ENCODE assay signal across 27 cellular contexts in the genomic region with DNA sequence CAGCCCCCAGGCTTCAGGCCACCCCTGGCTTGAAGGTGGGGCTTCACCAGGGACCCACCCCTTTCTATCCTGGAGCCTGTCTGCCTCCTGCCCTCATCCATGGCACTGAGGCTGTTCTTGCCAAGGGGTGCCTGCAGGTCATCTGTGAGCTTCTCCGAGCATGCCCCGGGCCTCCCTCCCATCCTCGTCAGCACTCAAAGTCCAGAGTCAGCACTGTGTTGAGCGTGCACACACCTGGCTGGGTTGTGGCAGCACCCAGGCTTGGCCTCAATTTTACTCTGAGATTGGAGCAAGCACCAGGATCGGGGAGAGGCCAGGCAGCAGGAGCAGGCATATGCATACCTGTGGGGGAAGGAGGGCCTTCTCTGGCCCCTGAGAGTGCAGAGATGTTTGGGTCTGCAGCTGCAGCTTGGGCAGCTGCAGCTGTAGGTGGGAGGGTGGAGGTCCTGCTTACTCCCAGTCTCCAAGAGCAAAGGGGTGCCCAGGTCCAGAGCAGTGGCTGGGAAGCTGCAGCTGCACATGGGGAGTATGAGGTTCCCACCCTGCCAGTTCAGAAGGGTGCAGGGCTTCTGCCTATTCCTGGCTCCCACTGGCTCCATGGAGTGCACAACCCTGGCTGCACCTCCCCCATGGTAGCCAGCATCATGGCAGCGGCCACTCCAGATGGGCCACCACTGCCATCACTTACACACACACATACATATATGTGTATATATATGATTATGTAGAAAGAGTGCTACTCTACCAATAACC.
"Had no signal": no experiment of that assay in that cellular context is flagged by ENCODE, and none has a peak within 500 bp of the region (broad histone marks: within the 10 kb centered on the region; RNA-seq: fewer than 3 reads in every experiment).

No MANE protein-coding gene starts in this region.

- H3K4me3 ChIP-seq: esophagus muscularis mucosa, gastrocnemius medialis had no signal

- ATAC-seq: activated CD4-positive, alpha-beta T cell treated with anti-CD3 and anti-CD28 coated beads for 36 hours; activated naive CD4-positive, alpha-beta T cell treated with anti-CD3 and anti-CD28 coated beads, Interleukin-2, amount 50 U/mL, for 72 hours; activated T-cell treated with anti-CD3 and anti-CD28 coated beads, Interleukin-2, amount 50 U/mL, for 72 hours; effector memory CD8-positive, alpha-beta T cell; foreskin keratinocyte; gastrocnemius medialis had no signal

- H3K4me1 ChIP-seq: esophagus muscularis mucosa, foreskin keratinocyte, gastrocnemius medialis had no signal

- H3K4me3 Mint-ChIP-seq: activated CD4-positive, alpha-beta memory T cell treated with anti-CD3 and anti-CD28 coated beads, Interleukin-2, amount 10 ng/mL, durations not matched to agents 7 days and 5 days; activated CD4-positive, alpha-beta T cell treated with anti-CD3 and anti-CD28 coated beads for 36 hours; activated CD4-positive, alpha-beta T cell treated with anti-CD3 and anti-CD28 coated beads, Interleukin-2, amount 10 ng/mL, durations not matched to agents 24 days and 14 days; activated naive CD4-positive, alpha-beta T cell treated with anti-CD3 and anti-CD28 coated beads, Interleukin-2, amount 10 ng/mL, durations not matched to agents 7 days and 5 days; activated naive CD8-positive, alpha-beta T cell treated with anti-CD3 and anti-CD28 coated beads, Interleukin-2, amount 10 ng/mL, durations not matched to agents 7 days and 5 days; activated T-cell treated with anti-CD3 and anti-CD28 coated beads, Interleukin-2, amount 50 U/mL, for 24 hours; activated T-cell treated with anti-CD3 and anti-CD28 coated beads, Interleukin-2, amount 50 U/mL, for 72 hours; central memory CD8-positive, alpha-beta T cell; effector memory CD8-positive, alpha-beta T cell had no signal

- DNase-seq: activated CD4-positive, alpha-beta memory T cell treated with anti-CD3 and anti-CD28 coated beads, Interleukin-2, amount 10 ng/mL, durations not matched to agents 7 days and 5 days; activated CD4-positive, alpha-beta T cell treated with anti-CD3 and anti-CD28 coated beads for 36 hours; activated CD4-positive, alpha-beta T cell treated with anti-CD3 and anti-CD28 coated beads, Interleukin-2, amount 10 ng/mL, durations not matched to agents 24 days and 14 days; activated CD4-positive, alpha-beta T cell treated with anti-CD3 and anti-CD28 coated beads, Interleukin-2, amount 50 U/mL, for 4 hours; activated CD4-positive, CD25-positive, alpha-beta regulatory T cell; activated CD4-positive, CD25-positive, alpha-beta regulatory T cell treated with anti-CD3 and anti-CD28 coated beads, Interleukin-2, amount 50 U/mL, for 72 hours; activated CD8-positive, alpha-beta memory T cell treated with anti-CD3 and anti-CD28 coated beads, Interleukin-2, amount 50 U/mL, for 48 hours; activated gamma-delta T cell; activated naive CD4-positive, alpha-beta T cell; activated naive CD4-positive, alpha-beta T cell treated with anti-CD3 and anti-CD28 coated beads, Interleukin-2, amount 10 ng/mL, durations not matched to agents 7 days and 5 days; activated naive CD8-positive, alpha-beta T cell treated with anti-CD3 and anti-CD28 coated beads, Interleukin-2, amount 10 ng/mL, durations not matched to agents 7 days and 5 days; activated T-cell treated with anti-CD3 and anti-CD28 coated beads for 4 hours; activated T-cell treated with anti-CD3 and anti-CD28 coated beads, Interleukin-2, amount 50 U/mL, for 24 hours; activated T-cell treated with anti-CD3 and anti-CD28 coated beads, Interleukin-2, amount 50 U/mL, for 72 hours; brain microvascular endothelial cell; cortex of kidney; dermis blood vessel endothelial cell; effector CD4-positive, alpha-beta T cell; effector memory CD8-positive, alpha-beta T cell; erythroblast; foreskin keratinocyte; gastrocnemius medialis; glutamatergic neuron; T-helper 2 cell had no signal

- H3K36me3 Mint-ChIP-seq: activated naive CD4-positive, alpha-beta T cell treated with anti-CD3 and anti-CD28 coated beads, Interleukin-2, amount 10 ng/mL, durations not matched to agents 7 days and 5 days; activated naive CD4-positive, alpha-beta T cell treated with anti-CD3 and anti-CD28 coated beads, Interleukin-2, amount 50 U/mL, for 72 hours; activated naive CD8-positive, alpha-beta T cell treated with anti-CD3 and anti-CD28 coated beads, Interleukin-2, amount 10 ng/mL, durations not matched to agents 7 days and 5 days had no signal

- H3K4me1 Mint-ChIP-seq: activated CD4-positive, alpha-beta memory T cell treated with anti-CD3 and anti-CD28 coated beads, Interleukin-2, amount 10 ng/mL, durations not matched to agents 7 days and 5 days; activated CD4-positive, alpha-beta T cell treated with anti-CD3 and anti-CD28 coated beads for 36 hours; activated CD4-positive, alpha-beta T cell treated with anti-CD3 and anti-CD28 coated beads, Interleukin-2, amount 10 ng/mL, durations not matched to agents 24 days and 14 days; activated naive CD4-positive, alpha-beta T cell treated with anti-CD3 and anti-CD28 coated beads, Interleukin-2, amount 10 ng/mL, durations not matched to agents 7 days and 5 days; activated naive CD8-positive, alpha-beta T cell treated with anti-CD3 and anti-CD28 coated beads, Interleukin-2, amount 10 ng/mL, durations not matched to agents 7 days and 5 days; central memory CD8-positive, alpha-beta T cell had no signal

- H3K27me3 Mint-ChIP-seq: activated CD4-positive, alpha-beta memory T cell treated with anti-CD3 and anti-CD28 coated beads, Interleukin-2, amount 10 ng/mL, durations not matched to agents 7 days and 5 days; activated CD4-positive, alpha-beta T cell treated with anti-CD3 and anti-CD28 coated beads for 36 hours; activated CD4-positive, alpha-beta T cell treated with anti-CD3 and anti-CD28 coated beads, Interleukin-2, amount 10 ng/mL, durations not matched to agents 24 days and 14 days; activated naive CD4-positive, alpha-beta T cell treated with anti-CD3 and anti-CD28 coated beads, Interleukin-2, amount 10 ng/mL, durations not matched to agents 7 days and 5 days; activated naive CD8-positive, alpha-beta T cell treated with anti-CD3 and anti-CD28 coated beads, Interleukin-2, amount 10 ng/mL, durations not matched to agents 7 days and 5 days; activated T-cell treated with anti-CD3 and anti-CD28 coated beads, Interleukin-2, amount 50 U/mL, for 24 hours; central memory CD8-positive, alpha-beta T cell; effector memory CD8-positive, alpha-beta T cell had no signal

- H3K9me3 ChIP-seq: gastrocnemius medialis had no signal

- H3K27ac Mint-ChIP-seq: activated CD4-positive, alpha-beta memory T cell treated with anti-CD3 and anti-CD28 coated beads, Interleukin-2, amount 10 ng/mL, durations not matched to agents 7 days and 5 days; activated CD4-positive, alpha-beta T cell treated with anti-CD3 and anti-CD28 coated beads for 36 hours; activated CD4-positive, alpha-beta T cell treated with anti-CD3 and anti-CD28 coated beads, Interleukin-2, amount 10 ng/mL, durations not matched to agents 24 days and 14 days; activated naive CD4-positive, alpha-beta T cell treated with anti-CD3 and anti-CD28 coated beads, Interleukin-2, amount 10 ng/mL, durations not matched to agents 7 days and 5 days; activated naive CD4-positive, alpha-beta T cell treated with anti-CD3 and anti-CD28 coated beads, Interleukin-2, amount 50 U/mL, for 72 hours; activated naive CD8-positive, alpha-beta T cell treated with anti-CD3 and anti-CD28 coated beads, Interleukin-2, amount 10 ng/mL, durations not matched to agents 7 days and 5 days; activated T-cell treated with anti-CD3 and anti-CD28 coated beads, Interleukin-2, amount 50 U/mL, for 24 hours; activated T-cell treated with anti-CD3 and anti-CD28 coated beads, Interleukin-2, amount 50 U/mL, for 72 hours; effector memory CD8-positive, alpha-beta T cell had no signal

- H3K27ac ChIP-seq: brain microvascular endothelial cell, esophagus muscularis mucosa, foreskin keratinocyte, gastrocnemius medialis had no signal

- H3K9me3 Mint-ChIP-seq: activated CD4-positive, alpha-beta memory T cell treated with anti-CD3 and anti-CD28 coated beads, Interleukin-2, amount 10 ng/mL, durations not matched to agents 7 days and 5 days; activated CD4-positive, alpha-beta T cell treated with anti-CD3 and anti-CD28 coated beads, Interleukin-2, amount 10 ng/mL, durations not matched to agents 24 days and 14 days; activated naive CD4-positive, alpha-beta T cell treated with anti-CD3 and anti-CD28 coated beads, Interleukin-2, amount 10 ng/mL, durations not matched to agents 7 days and 5 days; activated naive CD4-positive, alpha-beta T cell treated with anti-CD3 and anti-CD28 coated beads, Interleukin-2, amount 50 U/mL, for 72 hours had no signal

- H3K36me3 ChIP-seq: brain microvascular endothelial cell, esophagus muscularis mucosa, gastrocnemius medialis had no signal

- H3K27me3 ChIP-seq: brain microvascular endothelial cell, esophagus muscularis mucosa, foreskin keratinocyte, gastrocnemius medialis had no signal
